In genomic region chr9:137294091-137294683, GRCh38 we compare ENCODE assay signal across 9 cellular contexts. TPM values are rescaled to one million over a fixed set of nuclear protein-coding genes. Genes with fewer than 3 reads are reported as not detected.
A peak's percentile ranks its signal among the peaks of the same experiment; 100 is the strongest.
DNase-seq lines count a peak whose midpoint lies in the region; ATAC-seq and TF ChIP-seq lines count a peak whose summit lies in the region.
"Had no signal": no experiment of that assay in that cellular context is flagged by ENCODE, and none has a peak within 500 bp of the region (broad histone marks: within the 10 kb centered on the region; RNA-seq: fewer than 3 reads in every experiment).

No MANE protein-coding gene starts in this region.

- peak overlapping the region in 2 of 7 donors; percentile 21 to 41 for H3K27ac Mint-ChIP-seq in CD4-positive, alpha-beta memory T cell
- H3K27ac Mint-ChIP-seq in HFFc6 (no peak overlapping the region), T-cell (no peak overlapping the region)
- no peak overlapping the region for H3K27ac Mint-ChIP-seq in stimulated activated naive CD8-positive, alpha-beta T cell treated with anti-CD3 and anti-CD28 coated beads, Interleukin-15, Interleukin-2, amounts not matched to agents 100 ng/mL and 50 ng/mL, for 24 hours

- H3K9me3 Mint-ChIP-seq in CD4-positive, alpha-beta memory T cell: peaks cover 0 to 2% (median 0%) of the 10 kb centered on the region in 8 donors
- H3K9me3 Mint-ChIP-seq in HFFc6 (peaks cover 6% of the 10 kb centered on the region; the same call in 1 of the 2 replicates), T-cell (no peaks in the 10 kb centered on the region)
- no peaks in the 10 kb centered on the region for H3K9me3 Mint-ChIP-seq in stimulated activated naive CD8-positive, alpha-beta T cell treated with anti-CD3 and anti-CD28 coated beads, Interleukin-15, Interleukin-2, amounts not matched to agents 100 ng/mL and 50 ng/mL, for 24 hours

- POLR2A ChIA-PET in CD4-positive, alpha-beta memory T cell (lab: Charles Lee; ENCODE audit: partially characterized antibody): no interaction called here
- POLR2A ChIA-PET in T-cell (lab: Charles Lee): interaction anchor here in 1 of 2 donors (0.6 kb wide), 1 partner anchor 660 kb away, joined by 3 read pairs; no protein-coding TSS in a partner anchor

- intact Hi-C loops in CD4-positive, alpha-beta memory T cell (cut with micrococcal nuclease): no loop called here

- CTCF ChIA-PET in CD4-positive, alpha-beta memory T cell (lab: Charles Lee; ENCODE audit: partially characterized antibody): interaction anchor here (1.3 to 1.5 kb wide), 2 partner anchors 150 to 234 kb away, joined by 3 to 4 read pairs; no protein-coding TSS in a partner anchor
- CTCF ChIA-PET in T-cell (lab: Charles Lee): interaction anchor here in 1 of 2 donors (0.6 to 0.7 kb wide), 2 partner anchors 114 to 129 kb away, joined by 3 to 8 read pairs; partner anchors contain the start of genes EXD3 and NOXA1

- ATAC-seq in T-cell (replicated peaks in 1 of 4): peak in 1 of 4 experiments; percentile 52
- ATAC-seq in HG02759 (IDR thresholded peaks at IDR 0.05; ENCODE audit: unreplicated experiment): no peak

- H3K9me3 ChIP-seq in CD4-positive, alpha-beta memory T cell (ENCODE audit: control insufficient read depth in 1 of 2, low read length in 2 of 2): no peaks in the 10 kb centered on the region

- no peaks in the 10 kb centered on the region for H3K36me3 Mint-ChIP-seq in CD4-positive, alpha-beta memory T cell
- no peaks in the 10 kb centered on the region for H3K36me3 Mint-ChIP-seq in HFFc6 (ENCODE audit: low read depth)
- H3K36me3 Mint-ChIP-seq in T-cell: no peaks in the 10 kb centered on the region
- H3K36me3 Mint-ChIP-seq in stimulated activated naive CD8-positive, alpha-beta T cell treated with anti-CD3 and anti-CD28 coated beads, Interleukin-15, Interleukin-2, amounts not matched to agents 100 ng/mL and 50 ng/mL, for 24 hours (ENCODE audit: low read depth): no peaks in the 10 kb centered on the region

- no peak overlapping the region for H3K27ac ChIP-seq in CD4-positive, alpha-beta memory T cell (ENCODE audit: low read depth, low read length)
- H3K27ac ChIP-seq: cardiac muscle cell had no signal

- H3K4me3 ChIP-seq in CD4-positive, alpha-beta memory T cell (ENCODE audit: low read length in 2 of 2): no peak overlapping the region
- no peak overlapping the region for H3K4me3 ChIP-seq in fibroblast of pulmonary artery (replicated peaks; ENCODE audit: low read depth, low read length)
- H3K4me3 ChIP-seq: cardiac muscle cell had no signal

- H3K27me3 Mint-ChIP-seq in CD4-positive, alpha-beta memory T cell: peaks cover 17 to 22% of the 10 kb centered on the region in 2 donors
- H3K27me3 Mint-ChIP-seq in HFFc6 (ENCODE audit: insufficient read depth) (peaks cover 15% of the 10 kb centered on the region), T-cell (peaks cover 21 to 37% of the 10 kb centered on the region in 2 donors)
- peaks cover 38% of the 10 kb centered on the region for H3K27me3 Mint-ChIP-seq in stimulated activated naive CD8-positive, alpha-beta T cell treated with anti-CD3 and anti-CD28 coated beads, Interleukin-15, Interleukin-2, amounts not matched to agents 100 ng/mL and 50 ng/mL, for 24 hours

- peaks cover 0 to 3% (median 3%) of the 10 kb centered on the region in 4 donors for H3K4me1 Mint-ChIP-seq in CD4-positive, alpha-beta memory T cell
- H3K4me1 Mint-ChIP-seq in HFFc6 (ENCODE audit: low read depth): peaks cover 6% of the 10 kb centered on the region
- peaks cover 7 to 15% (median 10%) of the 10 kb centered on the region in 3 donors for H3K4me1 Mint-ChIP-seq in T-cell
- peaks cover 13% of the 10 kb centered on the region for H3K4me1 Mint-ChIP-seq in stimulated activated naive CD8-positive, alpha-beta T cell treated with anti-CD3 and anti-CD28 coated beads, Interleukin-15, Interleukin-2, amounts not matched to agents 100 ng/mL and 50 ng/mL, for 24 hours (ENCODE audit: low read depth)

- no peaks in the 10 kb centered on the region for H3K36me3 ChIP-seq in CD4-positive, alpha-beta memory T cell (ENCODE audit: insufficient read depth, low read length)
- H3K36me3 ChIP-seq: cardiac muscle cell had no signal

- H3K27me3 ChIP-seq in CD4-positive, alpha-beta memory T cell (ENCODE audit: insufficient read depth, low read length): peaks cover 18% of the 10 kb centered on the region

- TF ChIP-seq CTCF in HFFc6 (IDR thresholded peaks at IDR 0.05) (no peak), fibroblast of pulmonary artery (IDR thresholded peaks at IDR 0.05; ENCODE audit: low read length, missing control alignments) (no peak)

- H3K4me3 Mint-ChIP-seq in CD4-positive, alpha-beta memory T cell: peak overlapping the region in 7 of 8 donors; percentile 15 to 69 (median 36)
- H3K4me3 Mint-ChIP-seq in HFFc6 (peak overlapping the region; percentile 28; the same call in 1 of the 2 replicates), T-cell (peak overlapping the region in 2 of 3 donors; percentile 39 to 62)
- H3K4me3 Mint-ChIP-seq in stimulated activated naive CD8-positive, alpha-beta T cell treated with anti-CD3 and anti-CD28 coated beads, Interleukin-15, Interleukin-2, amounts not matched to agents 100 ng/mL and 50 ng/mL, for 24 hours: peak overlapping the region; percentile 51

- peaks cover 6% of the 10 kb centered on the region for H3K4me1 ChIP-seq in CD4-positive, alpha-beta memory T cell (ENCODE audit: insufficient read depth, low read length)

- no peak for DNase-seq in CD4-positive, alpha-beta memory T cell
- DNase-seq in HFFc6 (peak; percentile 28), T-cell (no peak), fibroblast of pulmonary artery (ENCODE audit: low read depth) (peak; percentile 70), foreskin melanocyte (no peak), amygdala (lab: John Stamatoyannopoulos, UW) (no peak)

RNA-seq across cellular contexts. Expression of gene NRARP, which starts 7.9 kb away (rescaled TPM):
- total RNA-seq in CD4-positive, alpha-beta memory T cell: under 1 TPM; 0.25 to 0.29 TPM
- not detected for polyA plus RNA-seq in CD4-positive, alpha-beta memory T cell
- total RNA-seq in HFFc6 (2021; fragmentation: NEBNext Ultra II Directional; extraction: Animal tissue kit (Norgen Biotek cat#: 25700)): under 1 TPM in 5 of 6 experiments, not detected in 1; 0.09 to 0.36 (median 0.17) TPM
- 1 to 10 TPM in 4 of 5 donors, under 1 TPM in 1; 0.55 to 2.7 (median 1.7) TPM for total RNA-seq in T-cell

RNA-seq across cellular contexts. Expression of gene TOR4A, which starts 16.7 kb away (rescaled TPM):
- total RNA-seq in CD4-positive, alpha-beta memory T cell: 1 to 10 TPM; 2.1 TPM
- under 1 TPM; 0.46 to 0.78 TPM for polyA plus RNA-seq in CD4-positive, alpha-beta memory T cell
- total RNA-seq in HFFc6 (2021; fragmentation: NEBNext Ultra II Directional; extraction: Animal tissue kit (Norgen Biotek cat#: 25700)): 10 to 100 TPM; 58.4 to 76.2 (median 62.2) TPM
- 1 to 10 TPM; 2.2 to 5.6 (median 3.2) TPM for total RNA-seq in T-cell

RNA-seq across cellular contexts. Expression of gene NELFB, which starts 39.1 kb away (rescaled TPM):
- 10 to 100 TPM; 44.3 to 44.9 TPM for total RNA-seq in CD4-positive, alpha-beta memory T cell
- 10 to 100 TPM; 28.3 to 28.7 TPM for polyA plus RNA-seq in CD4-positive, alpha-beta memory T cell
- total RNA-seq in HFFc6 (2021; fragmentation: NEBNext Ultra II Directional; extraction: Animal tissue kit (Norgen Biotek cat#: 25700)): 10 to 100 TPM; 48.5 to 59.9 (median 52.7) TPM
- total RNA-seq in T-cell: 10 to 100 TPM; 36.1 to 62.2 (median 58.8) TPM

RNA-seq across cellular contexts. Expression of gene STPG3, which starts 43.1 kb away (rescaled TPM):
- total RNA-seq in CD4-positive, alpha-beta memory T cell: not detected
- not detected for polyA plus RNA-seq in CD4-positive, alpha-beta memory T cell
- total RNA-seq in HFFc6 (2021; fragmentation: NEBNext Ultra II Directional; extraction: Animal tissue kit (Norgen Biotek cat#: 25700)): not detected
- total RNA-seq in T-cell: under 1 TPM in 1 of 5 donors, not detected in 4; 0.54 TPM

RNA-seq across cellular contexts. Expression of gene TUBB4B, which starts 53.1 kb away (rescaled TPM):
- 100 to 1,000 TPM in 1 of 2 experiments, 10 to 100 TPM in 1; 99.8 to 103 TPM for total RNA-seq in CD4-positive, alpha-beta memory T cell
- polyA plus RNA-seq in CD4-positive, alpha-beta memory T cell: 10 to 100 TPM; 53.1 to 64.1 TPM
- total RNA-seq in HFFc6 (2021; fragmentation: NEBNext Ultra II Directional; extraction: Animal tissue kit (Norgen Biotek cat#: 25700)): 100 to 1,000 TPM; 415 to 760 (median 681) TPM
- total RNA-seq in T-cell: 100 to 1,000 TPM in 2 of 5 donors, 10 to 100 TPM in 3; 50.6 to 118 (median 95.3) TPM

Comparison
In these comparisons a context has a peak if more than half of its experiments do, and no peak if none do; other contexts are left out.
1. DNase-seq: peak in HFFc6 (single experiment) and fibroblast of pulmonary artery (single experiment); none in CD4-positive, alpha-beta memory T cell (0 of 5), T-cell (0 of 34), foreskin melanocyte (single experiment) and amygdala (0 of 56).
2. RNA of gene TOR4A, which starts 16.7 kb away (total RNA-seq): 58.4 to 76.2 TPM in HFFc6; 2.2 to 5.6 TPM in T-cell and 2.1 TPM in CD4-positive, alpha-beta memory T cell; every median in the first group is over 4 times any median in the second.
3. Peak in every context shown above with its lines, with median percentiles within 50 percentile points of each other: H3K4me3 Mint-ChIP-seq.